ENCODE assay signal across 8 cellular contexts in the genomic region with DNA sequence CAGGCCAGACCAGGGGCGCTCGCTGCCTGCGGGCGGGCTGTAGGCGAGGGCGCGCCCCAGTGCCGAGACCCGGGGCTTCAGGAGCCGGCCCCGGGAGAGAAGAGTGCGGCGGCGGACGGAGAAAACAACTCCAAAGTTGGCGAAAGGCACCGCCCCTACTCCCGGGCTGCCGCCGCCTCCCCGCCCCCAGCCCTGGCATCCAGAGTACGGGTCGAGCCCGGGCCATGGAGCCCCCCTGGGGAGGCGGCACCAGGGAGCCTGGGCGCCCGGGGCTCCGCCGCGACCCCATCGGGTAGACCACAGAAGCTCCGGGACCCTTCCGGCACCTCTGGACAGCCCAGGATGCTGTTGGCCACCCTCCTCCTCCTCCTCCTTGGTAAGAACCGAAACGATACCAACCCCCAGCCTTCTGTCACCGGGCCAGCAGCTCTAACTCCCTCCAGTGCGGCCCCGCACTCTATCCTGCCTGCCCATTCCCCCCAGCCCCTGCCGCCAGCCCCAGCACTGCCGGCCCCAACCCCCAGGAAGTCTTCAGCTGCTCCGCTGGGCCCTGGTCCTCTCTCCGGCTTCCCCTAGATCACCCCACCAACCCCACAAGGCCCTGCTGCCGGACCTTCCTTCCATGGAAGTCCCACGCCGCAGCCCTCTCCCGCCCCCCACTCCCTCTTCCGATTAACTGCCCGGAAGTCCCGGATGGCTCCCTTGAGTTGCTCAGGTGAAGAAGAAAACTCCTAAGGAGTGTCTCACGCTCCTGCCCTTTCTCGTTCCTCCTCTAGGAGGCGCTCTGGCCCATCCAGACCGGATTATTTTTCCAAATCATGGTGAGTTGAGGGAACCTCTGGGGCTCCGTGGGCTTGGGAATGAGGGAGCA. TPM values are rescaled to one million over a fixed set of nuclear protein-coding genes. Genes with fewer than 3 reads are reported as not detected.
DNase-seq lines count a peak whose midpoint lies in the region; ATAC-seq, FAIRE-seq and TF ChIP-seq lines count a peak whose summit lies in the region.

No MANE protein-coding gene starts in this region.

- H3K27me3 ChIP-seq in BE2C (no peaks in the 10 kb centered on the region), endothelial cell of umbilical vein (ENCODE audit: control insufficient read depth in 2 of 2, insufficient read depth in 2 of 2, low read length in 2 of 2) (no peaks in the 10 kb centered on the region), mononuclear cell (ENCODE audit: insufficient read depth, low read length) (no peaks in the 10 kb centered on the region)

- peak; percentile 59 for TF ChIP-seq POLR2A in endothelial cell of umbilical vein (IDR thresholded peaks at IDR 0.05; ENCODE audit: low read depth, low read length)

- peak; percentile 82 for FAIRE-seq in endothelial cell of umbilical vein (lab: Jason Lieb, UNC)

- CTCF ChIA-PET in endothelial cell of umbilical vein (lab: Charles Lee) = interaction anchor here (0.6 to 4.7 kb wide), 23 partner anchors 10 to 317 kb away, joined by 3 to 75 read pairs (median 6); partner anchors contain the start of genes MMP14, PRMT5, RBM23 and REM2

- H2AFZ ChIP-seq in endothelial cell of umbilical vein (ENCODE audit: low read depth, low read length) = peak overlapping the region; percentile 97

- H3K27ac ChIP-seq in endothelial cell of umbilical vein (ENCODE audit: insufficient read depth, low read depth, low read length) = peak overlapping the region; percentile 89

- no peaks in the 10 kb centered on the region for H3K36me3 ChIP-seq in BE2C
- peaks cover 13 to 31% of the 10 kb centered on the region in 2 experiments for H3K36me3 ChIP-seq in endothelial cell of umbilical vein (ENCODE audit: control insufficient read depth in 2 of 2, extremely low read depth in 1 of 2, insufficient read depth in 2 of 2, low read length in 2 of 2)

- POLR2A ChIA-PET in endothelial cell of umbilical vein (lab: Charles Lee) = interaction anchor here (0.5 to 0.7 kb wide), 3 partner anchors 17 to 257 kb away, joined by 3 to 4 read pairs (median 3); no protein-coding TSS in a partner anchor

- H3K9ac ChIP-seq in endothelial cell of umbilical vein (replicated peaks; ENCODE audit: extremely low read depth, insufficient read depth, low read length) = peak overlapping the region; percentile 93

- H3K79me2 ChIP-seq in endothelial cell of umbilical vein (ENCODE audit: control insufficient read depth, insufficient read depth, low read length) = peaks cover 15% of the 10 kb centered on the region

- ATAC-seq in GM19035 (IDR thresholded peaks at IDR 0.05; ENCODE audit: unreplicated experiment) (peak; percentile 22), HG03439 (IDR thresholded peaks at IDR 0.05; ENCODE audit: unreplicated experiment) (peak; percentile 28)

- intact Hi-C loops in endothelial cell of umbilical vein (cut with micrococcal nuclease) = loop anchor here (1.0 kb wide), 5 partner anchors 12 to 315 kb away; partner anchors contain the start of gene DAD1

- H3K9me3 ChIP-seq in BE2C (no peaks in the 10 kb centered on the region), endothelial cell of umbilical vein (replicated peaks; ENCODE audit: control insufficient read depth, insufficient read depth, low read length) (no peaks in the 10 kb centered on the region), mononuclear cell (ENCODE audit: low read depth, low read length) (no peaks in the 10 kb centered on the region)

- peak; percentile 95 for TF ChIP-seq CTCF in BE2C (IDR thresholded peaks at IDR 0.05; ENCODE audit: low read depth, low read length)
- peak; percentile 90 to 97 for TF ChIP-seq CTCF in endothelial cell of umbilical vein (IDR thresholded peaks at IDR 0.05; ENCODE audit: extremely low read depth in 1 of 2, insufficient read depth in 1 of 2, low read depth in 1 of 2, low read length in 2 of 2)

- H3K4me2 ChIP-seq in endothelial cell of umbilical vein (ENCODE audit: insufficient read depth, low read length) = peak overlapping the region; percentile 97

- H3K4me3 ChIP-seq in BE2C (ENCODE audit: low read depth, low read length) = peak overlapping the region; percentile 83
- peak overlapping the region; percentile 68 to 78 (median 76) for H3K4me3 ChIP-seq in endothelial cell of umbilical vein (replicated peaks in 1 of 3; ENCODE audit: insufficient read depth in 1 of 3, low read depth in 1 of 3, low read length in 3 of 3)
- H3K4me3 ChIP-seq in mononuclear cell (ENCODE audit: low read length) = peak overlapping the region; percentile 90

- dilution Hi-C loops in endothelial cell of umbilical vein (cut with MboI; ENCODE audit: extremely low pct_ligation_motif_present, low sequenced_read_pairs) = no loop called here

- BruUV-seq in endothelial cell of umbilical vein (replicated peaks; lab: Mats Ljungman, UMichigan) = TSS peak; percentile 17

- H3K4me1 ChIP-seq in BE2C (0 out of 2 replicates have a peak, but pooled peaks cover 4% of the 10 kb centered on the region), endothelial cell of umbilical vein (ENCODE audit: control insufficient read depth, extremely low read depth, insufficient read depth, low read length) (peaks cover 18% of the 10 kb centered on the region), mononuclear cell (ENCODE audit: insufficient read depth, low read length) (peaks cover 41% of the 10 kb centered on the region)

- H3K9me1 ChIP-seq in endothelial cell of umbilical vein (replicated peaks; ENCODE audit: control insufficient read depth, extremely low read depth, insufficient read depth, low read length) = no peaks in the 10 kb centered on the region

- no peaks in the 10 kb centered on the region for H4K20me1 ChIP-seq in endothelial cell of umbilical vein (replicated peaks; ENCODE audit: control insufficient read depth, extremely low read depth, insufficient read depth, low read length)

- DNase-seq in BE2C (peak; percentile 74), NCI-H748 treated with DMSO at 0.1 percent for 48 hours (lab: John Stamatoyannopoulos, UW) (peak; percentile 80), endothelial cell of umbilical vein (ENCODE audit: low read depth, low spot score) (peak; percentile 87)
- DNase-seq in activated CD8-positive, alpha-beta memory T cell treated with anti-CD3 and anti-CD28 coated beads for 48 hours (ENCODE audit: low read depth in 2 of 3, low spot score in 2 of 3) = peak; percentile 43 to 64 (median 55)
- peak; percentile 39 to 46 for DNase-seq in stimulated activated CD8-positive, alpha-beta memory T cell treated with anti-CD3 and anti-CD28 coated beads, Interleukin-4, amount 100 ng/mL, for 1 hour (ENCODE audit: low read depth in 2 of 2, low spot score in 1 of 2)

RNA-seq across cellular contexts. Expression of gene LRP10, which starts 0.7 kb away (rescaled TPM):
- 29.7 TPM for polyA plus RNA-seq in BE2C (2012; ENCODE audit: insufficient read depth, insufficient read length, low read depth)
- total RNA-seq in endothelial cell of umbilical vein = 119 and 123 TPM in 2 replicates
- polyA plus RNA-seq in endothelial cell of umbilical vein = 157 and 192 TPM in 2 replicates
- 119 and 152 TPM in 2 replicates for polyA plus RNA-seq in endothelial cell of umbilical vein (2011; cell fraction: cytosol; rRNA removed)
- polyA plus RNA-seq in endothelial cell of umbilical vein (2011; cell fraction: nucleus; rRNA removed) = 62.0 and 72.3 TPM in 2 replicates
- 115 and 125 TPM in 2 replicates for polyA plus RNA-seq in endothelial cell of umbilical vein (2012)
- polyA minus RNA-seq in endothelial cell of umbilical vein = 193 and 248 TPM in 2 replicates
- 31.7 TPM for polyA minus RNA-seq in endothelial cell of umbilical vein (2011; cell fraction: cytosol; rRNA and poly(A)+ RNA removed)
- 37.7 and 38.5 TPM in 2 replicates for polyA minus RNA-seq in endothelial cell of umbilical vein (2011; cell fraction: nucleus; rRNA and poly(A)+ RNA removed)
- total RNA-seq in mononuclear cell = 46.7 TPM

RNA-seq across cellular contexts. Expression of gene REM2, which starts 10.8 kb away (rescaled TPM):
- polyA plus RNA-seq in BE2C (2012; ENCODE audit: insufficient read depth, insufficient read length, low read depth) = 0.31 TPM
- total RNA-seq in endothelial cell of umbilical vein (0.33 TPM in 1 of 2 replicates, not detected in the other), mononuclear cell (2.1 TPM)
- 0.06 TPM in 1 of 2 replicates, not detected in the other for polyA plus RNA-seq in endothelial cell of umbilical vein
- polyA plus RNA-seq in endothelial cell of umbilical vein (2011; cell fraction: cytosol; rRNA removed) = 0.04 TPM in 1 of 2 replicates, not detected in the other
- 0.46 TPM in 2 replicates for polyA plus RNA-seq in endothelial cell of umbilical vein (2011; cell fraction: nucleus; rRNA removed)
- polyA plus RNA-seq in endothelial cell of umbilical vein (2012) = not detected in 2 replicates
- polyA minus RNA-seq in endothelial cell of umbilical vein = 0.17 TPM in 1 of 2 replicates, not detected in the other
- not detected for polyA minus RNA-seq in endothelial cell of umbilical vein (2011; cell fraction: cytosol; rRNA and poly(A)+ RNA removed)
- polyA minus RNA-seq in endothelial cell of umbilical vein (2011; cell fraction: nucleus; rRNA and poly(A)+ RNA removed) = 0.34 TPM in 1 of 2 replicates, not detected in the other

RNA-seq across cellular contexts. Expression of gene MMP14, which starts 35.8 kb away (rescaled TPM):
- polyA plus RNA-seq in BE2C (2012; ENCODE audit: insufficient read depth, insufficient read length, low read depth) = 1.6 TPM
- 603 and 615 TPM in 2 replicates for total RNA-seq in endothelial cell of umbilical vein
- polyA plus RNA-seq in endothelial cell of umbilical vein = 501 and 506 TPM in 2 replicates
- polyA plus RNA-seq in endothelial cell of umbilical vein (2011; cell fraction: cytosol; rRNA removed) = 405 and 422 TPM in 2 replicates
- polyA plus RNA-seq in endothelial cell of umbilical vein (2011; cell fraction: nucleus; rRNA removed) = 470 and 520 TPM in 2 replicates
- polyA plus RNA-seq in endothelial cell of umbilical vein (2012) = 391 and 406 TPM in 2 replicates
- 453 and 535 TPM in 2 replicates for polyA minus RNA-seq in endothelial cell of umbilical vein
- polyA minus RNA-seq in endothelial cell of umbilical vein (2011; cell fraction: cytosol; rRNA and poly(A)+ RNA removed) = not detected
- 120 and 149 TPM in 2 replicates for polyA minus RNA-seq in endothelial cell of umbilical vein (2011; cell fraction: nucleus; rRNA and poly(A)+ RNA removed)
- total RNA-seq in mononuclear cell = 2.9 TPM

RNA-seq across cellular contexts. Expression of gene MRPL52, which starts 42.5 kb away (rescaled TPM):
- polyA plus RNA-seq in BE2C (2012; ENCODE audit: insufficient read depth, insufficient read length, low read depth) = 324 TPM
- total RNA-seq in endothelial cell of umbilical vein = 174 TPM in 2 replicates
- polyA plus RNA-seq in endothelial cell of umbilical vein = 81.1 and 127 TPM in 2 replicates
- 87.3 and 87.8 TPM in 2 replicates for polyA plus RNA-seq in endothelial cell of umbilical vein (2011; cell fraction: cytosol; rRNA removed)
- polyA plus RNA-seq in endothelial cell of umbilical vein (2011; cell fraction: nucleus; rRNA removed) = 45.3 and 48.8 TPM in 2 replicates
- 152 and 176 TPM in 2 replicates for polyA plus RNA-seq in endothelial cell of umbilical vein (2012)
- polyA minus RNA-seq in endothelial cell of umbilical vein = 17.8 and 26.3 TPM in 2 replicates
- 56.1 TPM for polyA minus RNA-seq in endothelial cell of umbilical vein (2011; cell fraction: cytosol; rRNA and poly(A)+ RNA removed)
- 9.8 and 11.5 TPM in 2 replicates for polyA minus RNA-seq in endothelial cell of umbilical vein (2011; cell fraction: nucleus; rRNA and poly(A)+ RNA removed)
- 8.7 TPM for total RNA-seq in mononuclear cell

RNA-seq across cellular contexts. Expression of gene RBM23, which starts 46.8 kb away (rescaled TPM):
- polyA plus RNA-seq in BE2C (2012; ENCODE audit: insufficient read depth, insufficient read length, low read depth) = 79.7 TPM
- total RNA-seq in endothelial cell of umbilical vein (61.0 and 68.9 TPM in 2 replicates), mononuclear cell (122 TPM)
- 67.7 and 73.3 TPM in 2 replicates for polyA plus RNA-seq in endothelial cell of umbilical vein
- 61.4 and 66.0 TPM in 2 replicates for polyA plus RNA-seq in endothelial cell of umbilical vein (2011; cell fraction: cytosol; rRNA removed)
- polyA plus RNA-seq in endothelial cell of umbilical vein (2011; cell fraction: nucleus; rRNA removed) = 95.9 and 110 TPM in 2 replicates
- 34.1 and 39.0 TPM in 2 replicates for polyA plus RNA-seq in endothelial cell of umbilical vein (2012)
- 89.3 and 101 TPM in 2 replicates for polyA minus RNA-seq in endothelial cell of umbilical vein
- 28.7 TPM for polyA minus RNA-seq in endothelial cell of umbilical vein (2011; cell fraction: cytosol; rRNA and poly(A)+ RNA removed)
- polyA minus RNA-seq in endothelial cell of umbilical vein (2011; cell fraction: nucleus; rRNA and poly(A)+ RNA removed) = 57.6 and 59.9 TPM in 2 replicates

Comparison
In these comparisons a context has a peak if more than half of its experiments do, and no peak if none do; other contexts are left out.
1. Peak in every context shown above with its lines: DNase-seq, ATAC-seq, H3K4me3 ChIP-seq and H3K27ac ChIP-seq.
2. RNA of gene MMP14, which starts 35.8 kb away (total RNA-seq): 603 to 615 TPM in endothelial cell of umbilical vein; 2.9 TPM in mononuclear cell (single experiment); every median in the first group is over 100 times any median in the second.